ENCODE assay signal across 18 cellular contexts in the genomic region with DNA sequence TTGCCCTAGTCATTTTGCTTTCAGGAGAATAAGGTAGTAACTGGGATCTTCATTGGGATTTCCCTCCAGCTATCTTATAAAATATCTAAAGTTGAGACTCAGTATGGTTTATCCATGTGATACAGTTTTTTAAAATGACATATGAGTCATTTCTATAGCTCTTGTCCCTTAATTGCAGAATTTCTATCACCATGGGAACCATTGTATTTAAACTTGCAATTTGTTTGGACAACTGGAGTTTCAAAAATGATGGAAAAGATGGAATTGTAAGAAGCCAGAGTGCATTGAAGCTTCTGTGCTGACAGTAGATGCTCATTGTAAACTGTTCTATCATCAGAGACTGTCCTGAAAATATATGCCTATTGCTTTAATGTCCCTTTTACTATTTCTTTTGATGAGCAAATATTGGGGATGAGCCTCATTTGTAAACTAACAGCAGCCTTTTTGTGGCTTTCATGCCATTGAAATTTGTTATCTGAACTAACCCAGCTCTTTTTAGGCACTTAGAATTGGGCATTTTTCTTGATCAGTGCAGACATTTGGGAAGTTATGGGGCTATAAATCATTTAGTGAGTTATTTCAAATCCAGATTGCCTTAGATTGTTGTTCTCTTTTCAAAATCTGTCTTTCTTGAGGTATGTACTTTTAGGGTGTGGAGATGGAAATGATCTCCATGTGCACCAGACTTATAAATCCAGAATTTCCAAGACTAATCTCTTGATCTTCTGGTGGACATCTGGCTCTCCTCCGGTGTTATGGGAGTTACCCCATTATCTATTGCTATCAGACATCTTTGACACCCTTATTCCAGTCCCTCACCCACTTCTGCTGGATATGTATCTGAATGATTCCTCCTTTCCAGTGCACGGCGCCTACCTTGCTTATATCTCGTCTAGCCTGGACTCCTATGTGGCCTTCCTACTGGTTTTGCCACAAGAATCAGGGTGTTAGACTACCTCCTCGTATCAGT.
DNase-seq lines count a peak whose midpoint lies in the region; ATAC-seq, FAIRE-seq and TF ChIP-seq lines count a peak whose summit lies in the region.
"Had no signal": no experiment of that assay in that cellular context is flagged by ENCODE, and none has a peak within 500 bp of the region (broad histone marks: within the 10 kb centered on the region; RNA-seq: fewer than 3 reads in every experiment).

No MANE protein-coding gene starts in this region.

- no peaks in the 10 kb centered on the region for H3K4me1 ChIP-seq in CD4-positive, CD25-positive, alpha-beta regulatory T cell (ENCODE audit: control insufficient read depth, insufficient read depth, low read length, poor library complexity, severe bottlenecking)
- H3K4me1 ChIP-seq in Karpas-422 (ENCODE audit: low read length): peaks cover 73% of the 10 kb centered on the region
- no peaks in the 10 kb centered on the region for H3K4me1 ChIP-seq in PC-3 (ENCODE audit: insufficient read depth, low read length)
- peaks cover 4% of the 10 kb centered on the region for H3K4me1 ChIP-seq in endothelial cell of umbilical vein (ENCODE audit: control insufficient read depth, extremely low read depth, insufficient read depth, low read length)
- no peaks in the 10 kb centered on the region for H3K4me1 ChIP-seq in ascending aorta
- H3K4me1 ChIP-seq: A549 had no signal

- DNase-seq in CD4-positive, CD25-positive, alpha-beta regulatory T cell: no peak
- DNase-seq in Karpas-422 (no peak), PC-3 (no peak), endothelial cell of umbilical vein (ENCODE audit: low read depth, low spot score) (peak; percentile 45), ascending aorta (ENCODE audit: low spot score in 2 of 2) (no peak), T-cell (no peak)
- DNase-seq: COR-L47, DMS79, KG1, NCI-H2081, NCI-H510A treated with DMSO at 0.1 percent for 48 hours, OCI-M1 had no signal

- H4K20me1 ChIP-seq in Karpas-422 (ENCODE audit: insufficient read depth, low read depth, low read length): no peaks in the 10 kb centered on the region
- peaks cover 5% of the 10 kb centered on the region; the same call in 1 of the 2 replicates for H4K20me1 ChIP-seq in PC-3 (ENCODE audit: low read length)
- no peaks in the 10 kb centered on the region for H4K20me1 ChIP-seq in endothelial cell of umbilical vein (replicated peaks; ENCODE audit: control insufficient read depth, extremely low read depth, insufficient read depth, low read length)

- peak overlapping the region in 2 of 3 donors; percentile 32 to 33 for H3K27ac Mint-ChIP-seq in CD4-positive, CD25-positive, alpha-beta regulatory T cell
- no peak overlapping the region for H3K27ac Mint-ChIP-seq in T-cell

- no peak overlapping the region for H3K4me3 Mint-ChIP-seq in CD4-positive, CD25-positive, alpha-beta regulatory T cell
- no peak overlapping the region for H3K4me3 Mint-ChIP-seq in T-cell

- intact Hi-C loops in PC-3 (cut with micrococcal nuclease): no loop called here
- intact Hi-C loops in endothelial cell of umbilical vein (cut with micrococcal nuclease): no loop called here
- intact Hi-C loops in ascending aorta (cut with DNase I): no loop called here

- H3K79me2 ChIP-seq in Karpas-422 (ENCODE audit: low read length): peaks cover 75% of the 10 kb centered on the region
- H3K79me2 ChIP-seq in PC-3 (ENCODE audit: low read length): peaks cover 54% of the 10 kb centered on the region
- peaks cover 58% of the 10 kb centered on the region for H3K79me2 ChIP-seq in endothelial cell of umbilical vein (ENCODE audit: control insufficient read depth, insufficient read depth, low read length)

- H3K9ac ChIP-seq in Karpas-422 (ENCODE audit: low read length) (no peak overlapping the region; the same call in 1 of the 2 replicates), PC-3 (ENCODE audit: low read length) (no peak overlapping the region), endothelial cell of umbilical vein (replicated peaks; ENCODE audit: extremely low read depth, insufficient read depth, low read length) (no peak overlapping the region)

- H3K4me1 Mint-ChIP-seq in CD4-positive, CD25-positive, alpha-beta regulatory T cell: peaks cover 15 to 40% (median 23%) of the 10 kb centered on the region in 4 donors
- peaks cover 38 to 51% (median 41%) of the 10 kb centered on the region in 3 donors for H3K4me1 Mint-ChIP-seq in T-cell

- H3F3A ChIP-seq in PC-3 (ENCODE audit: low read length, unreplicated experiment): no peaks in the 10 kb centered on the region

- TF ChIP-seq POLR2A in endothelial cell of umbilical vein (IDR thresholded peaks at IDR 0.05; ENCODE audit: low read depth, low read length): no peak

- dilution Hi-C loops in endothelial cell of umbilical vein (cut with MboI; ENCODE audit: extremely low pct_ligation_motif_present, low sequenced_read_pairs): no loop called here

- TF ChIP-seq CTCF in PC-3 (conservative IDR thresholded peaks at IDR 0.05; ENCODE audit: low read depth, low read length) (no peak), endothelial cell of umbilical vein (IDR thresholded peaks at IDR 0.05; ENCODE audit: extremely low read depth in 1 of 2, insufficient read depth in 1 of 2, low read depth in 1 of 2, low read length in 2 of 2) (no peak), ascending aorta (IDR thresholded peaks at IDR 0.05) (no peak)

- FAIRE-seq in endothelial cell of umbilical vein (lab: Jason Lieb, UNC): peak; percentile 48
- FAIRE-seq: A549, G401.6, GM12891, H1 had no signal

- POLR2A ChIA-PET in PC-3 (lab: Charles Lee; ENCODE audit: unreplicated experiment) (no interaction called here), endothelial cell of umbilical vein (lab: Charles Lee) (no interaction called here), T-cell (lab: Charles Lee) (interaction anchor here in 1 of 2 donors (0.5 to 0.6 kb wide), 2 partner anchors 83 to 138 kb away, joined by 3 to 4 read pairs; no protein-coding TSS in a partner anchor)

- H3K36me3 ChIP-seq in CD4-positive, CD25-positive, alpha-beta regulatory T cell (ENCODE audit: control insufficient read depth, insufficient read depth, low read length): peaks cover 26% of the 10 kb centered on the region
- H3K36me3 ChIP-seq in Karpas-422 (ENCODE audit: insufficient read depth, low read length) (peaks cover 6% of the 10 kb centered on the region; the same call in 1 of the 2 replicates), PC-3 (ENCODE audit: low read depth, low read length) (peaks cover 17% of the 10 kb centered on the region), endothelial cell of umbilical vein (ENCODE audit: control insufficient read depth in 2 of 2, extremely low read depth in 1 of 2, insufficient read depth in 2 of 2, low read length in 2 of 2) (peaks cover 0 to 4% of the 10 kb centered on the region in 2 experiments), ascending aorta (peaks cover 0 to 13% of the 10 kb centered on the region in 2 donors)

- no peaks in the 10 kb centered on the region for H3K27me3 Mint-ChIP-seq in CD4-positive, CD25-positive, alpha-beta regulatory T cell
- no peaks in the 10 kb centered on the region for H3K27me3 Mint-ChIP-seq in T-cell

- no peak for ATAC-seq in CD4-positive, CD25-positive, alpha-beta regulatory T cell (ENCODE audit: low read depth in 2 of 2)
- ATAC-seq in PC-3 (no peak), T-cell (replicated peaks in 1 of 4) (no peak), HG02870 (IDR thresholded peaks at IDR 0.05; ENCODE audit: unreplicated experiment) (no peak)
- ATAC-seq: A549 had no signal

- no peaks in the 10 kb centered on the region for H3K27me3 ChIP-seq in CD4-positive, CD25-positive, alpha-beta regulatory T cell (ENCODE audit: control insufficient read depth, insufficient read depth, low read length)
- H3K27me3 ChIP-seq in Karpas-422 (ENCODE audit: low read length) (no peaks in the 10 kb centered on the region), PC-3 (ENCODE audit: low read length) (no peaks in the 10 kb centered on the region), endothelial cell of umbilical vein (ENCODE audit: control insufficient read depth in 2 of 2, insufficient read depth in 2 of 2, low read length in 2 of 2) (no peaks in the 10 kb centered on the region), ascending aorta (no peaks in the 10 kb centered on the region)

- H3K9me1 ChIP-seq in endothelial cell of umbilical vein (replicated peaks; ENCODE audit: control insufficient read depth, extremely low read depth, insufficient read depth, low read length): no peaks in the 10 kb centered on the region

- TSS peak; percentile 6 for BruUV-seq in PC-3 (replicated peaks; lab: Mats Ljungman, UMichigan)
- BruUV-seq in endothelial cell of umbilical vein (replicated peaks; lab: Mats Ljungman, UMichigan): no TSS peak

- no peak overlapping the region for H2AFZ ChIP-seq in Karpas-422 (ENCODE audit: low read length)
- no peak overlapping the region for H2AFZ ChIP-seq in PC-3 (ENCODE audit: low read length)
- H2AFZ ChIP-seq in endothelial cell of umbilical vein (ENCODE audit: low read depth, low read length): no peak overlapping the region

- H3K4me3 ChIP-seq in CD4-positive, CD25-positive, alpha-beta regulatory T cell (ENCODE audit: low read depth, low read length): no peak overlapping the region
- no peak overlapping the region for H3K4me3 ChIP-seq in Karpas-422 (ENCODE audit: low read length)
- no peak overlapping the region for H3K4me3 ChIP-seq in PC-3 (ENCODE audit: low read length)
- no peak overlapping the region for H3K4me3 ChIP-seq in endothelial cell of umbilical vein (replicated peaks in 1 of 3; ENCODE audit: insufficient read depth in 1 of 3, low read depth in 1 of 3, low read length in 3 of 3)
- no peak overlapping the region for H3K4me3 ChIP-seq in ascending aorta
- H3K4me3 ChIP-seq: A549 had no signal

- H3K9me3 ChIP-seq in CD4-positive, CD25-positive, alpha-beta regulatory T cell (ENCODE audit: control insufficient read depth in 2 of 2, low read length in 2 of 2): no peaks in the 10 kb centered on the region
- H3K9me3 ChIP-seq in Karpas-422 (ENCODE audit: low read length) (no peaks in the 10 kb centered on the region), PC-3 (ENCODE audit: low read length) (no peaks in the 10 kb centered on the region), endothelial cell of umbilical vein (replicated peaks; ENCODE audit: control insufficient read depth, insufficient read depth, low read length) (no peaks in the 10 kb centered on the region), ascending aorta (no peaks in the 10 kb centered on the region)
- H3K9me3 ChIP-seq: A549 had no signal

- CTCF ChIA-PET in PC-3 (lab: Charles Lee): no interaction called here
- CTCF ChIA-PET in endothelial cell of umbilical vein (lab: Charles Lee): interaction anchor here (0.6 to 0.8 kb wide), 2 partner anchors 21 to 32 kb away, joined by 3 read pairs; no protein-coding TSS in a partner anchor
- CTCF ChIA-PET in T-cell (lab: Charles Lee): no interaction called here

- peaks cover 32% of the 10 kb centered on the region for H3K36me3 Mint-ChIP-seq in CD4-positive, CD25-positive, alpha-beta regulatory T cell
- peaks cover 58% of the 10 kb centered on the region for H3K36me3 Mint-ChIP-seq in T-cell

- H3K9me3 Mint-ChIP-seq in CD4-positive, CD25-positive, alpha-beta regulatory T cell: no peaks in the 10 kb centered on the region
- H3K9me3 Mint-ChIP-seq in T-cell: no peaks in the 10 kb centered on the region

- H3K9me2 ChIP-seq in Karpas-422 (replicated peaks; ENCODE audit: insufficient read depth, low read length) (no peaks in the 10 kb centered on the region), PC-3 (replicated peaks; ENCODE audit: low read length) (no peaks in the 10 kb centered on the region)

- H3K4me2 ChIP-seq in Karpas-422 (ENCODE audit: low read depth, low read length, poor library complexity, severe bottlenecking): peak overlapping the region; percentile 67
- H3K4me2 ChIP-seq in PC-3 (ENCODE audit: low read length): no peak overlapping the region
- H3K4me2 ChIP-seq in endothelial cell of umbilical vein (ENCODE audit: insufficient read depth, low read length): no peak overlapping the region
- H3K4me2 ChIP-seq: A549 had no signal

- H3K27ac ChIP-seq in CD4-positive, CD25-positive, alpha-beta regulatory T cell (ENCODE audit: insufficient read depth, low read length, poor library complexity, severe bottlenecking): no peak overlapping the region
- H3K27ac ChIP-seq in Karpas-422 (ENCODE audit: low read length) (peak overlapping the region; percentile 94), PC-3 (ENCODE audit: low read length) (no peak overlapping the region), endothelial cell of umbilical vein (ENCODE audit: insufficient read depth, low read depth, low read length) (no peak overlapping the region), ascending aorta (no peak overlapping the region)
- H3K27ac ChIP-seq: A549, C4-2B had no signal

Comparison
In these comparisons a context has a peak if more than half of its experiments do, and no peak if none do; other contexts are left out.
1. H3K27ac Mint-ChIP-seq: peak in CD4-positive, CD25-positive, alpha-beta regulatory T cell (2 of 3); none in T-cell (0 of 2).